Comparison of ENCODE assay signal across 2 cellular contexts in genomic region chr9:96633579-96633978, GRCh38.
TF ChIP-seq lines count a peak whose summit lies in the region.

No MANE protein-coding gene starts in this region.

TF ChIP-seq in WTC11, 78 proteins besides CTCF, POLR2A, EP300 and RAD21:
- TF ChIP-seq ZNF121 (CRISPR knock-in tag; IDR thresholded peaks at IDR 0.05) = peak; percentile 16; the same call in 1 of the 2 replicates
TF ChIP-seq in WTC11: peak in this region for 1; not testable (repeated sequence) for 77.

TF ChIP-seq in K562, 482 proteins besides CTCF, POLR2A, EP300 and RAD21:
- TF ChIP-seq NRF1 (conservative IDR thresholded peaks at IDR 0.05 in 1 of 2, IDR thresholded peaks at IDR 0.05 in 1 of 2) = peak; percentile 69 to 73
TF ChIP-seq in K562: peak in this region for 1; not testable (repeated sequence) for 481.
